ENCODE assay signal across 38 cellular contexts in genomic region chr7:130303127-130303526, GRCh38. TPM values are rescaled to one million over a fixed set of nuclear protein-coding genes. Genes with fewer than 3 reads are reported as not detected.
"Had no signal": no experiment of that assay in that cellular context is flagged by ENCODE, and none has a peak within 500 bp of the region (broad histone marks: within the 10 kb centered on the region; RNA-seq: fewer than 3 reads in every experiment).

No MANE protein-coding gene starts in this region.

- H3K9me3 Mint-ChIP-seq: activated CD4-positive, alpha-beta memory T cell treated with anti-CD3 and anti-CD28 coated beads for 36 hours; activated naive CD4-positive, alpha-beta T cell treated with anti-CD3 and anti-CD28 coated beads for 36 hours; activated naive CD4-positive, alpha-beta T cell treated with anti-CD3 and anti-CD28 coated beads, Interleukin-2, amount 50 U/mL, for 24 hours; activated naive CD8-positive, alpha-beta T cell treated with anti-CD3 and anti-CD28 coated beads for 36 hours; activated naive CD8-positive, alpha-beta T cell treated with anti-CD3 and anti-CD28 coated beads, Interleukin-2, amount 50 U/mL, for 24 hours; activated T-helper 1 cell treated with anti-CD3 and anti-CD28 coated beads, Interleukin-12 subunit alpha, Interleukin-12 subunit beta, Interleukin-2, Interleukin-4 antibody, amounts not matched to agents 30 ng/mL and 10 ng/mL and 1 ng/mL, durations not matched to agents 14 hours and 24 hours and 36 hours; activated T-helper 2 cell treated with anti-CD3 and anti-CD28 coated beads, Interferon-gamma antibody, Interleukin-2, Interleukin-4, amounts not matched to agents 10 μg/mL and 5 μg/mL and 100 μg/mL, durations not matched to agents 14 hours and 24 hours and 36 hours; T-helper 2 cell treated with Interferon-gamma antibody and Interleukin-4, amounts not matched to agents 5 μg/mL and 100 μg/mL, for 36 hours had no signal

- H3K4me1 Mint-ChIP-seq: activated CD4-positive, alpha-beta T cell treated with anti-CD3 and anti-CD28 coated beads for 36 hours; activated CD4-positive, alpha-beta T cell treated with anti-CD3 and anti-CD28 coated beads, Interleukin-2, amount 10 ng/mL, durations not matched to agents 24 days and 14 days; activated naive CD4-positive, alpha-beta T cell treated with anti-CD3 and anti-CD28 coated beads, Interleukin-2, amount 50 U/mL, for 24 hours; activated naive CD8-positive, alpha-beta T cell treated with anti-CD3 and anti-CD28 coated beads for 36 hours; activated naive CD8-positive, alpha-beta T cell treated with anti-CD3 and anti-CD28 coated beads, Interleukin-2, amount 50 U/mL, for 24 hours; T-helper 17 cell had no signal

- H3K27me3 Mint-ChIP-seq: activated CD4-positive, alpha-beta T cell treated with anti-CD3 and anti-CD28 coated beads for 36 hours; activated CD4-positive, alpha-beta T cell treated with anti-CD3 and anti-CD28 coated beads, Interleukin-2, amount 10 ng/mL, durations not matched to agents 24 days and 14 days; activated naive CD4-positive, alpha-beta T cell treated with anti-CD3 and anti-CD28 coated beads, Interleukin-2, amount 50 U/mL, for 24 hours; activated naive CD8-positive, alpha-beta T cell treated with anti-CD3 and anti-CD28 coated beads for 36 hours; activated naive CD8-positive, alpha-beta T cell treated with anti-CD3 and anti-CD28 coated beads, Interleukin-2, amount 50 U/mL, for 24 hours had no signal

- H3K27ac Mint-ChIP-seq: activated CD4-positive, alpha-beta memory T cell treated with anti-CD3 and anti-CD28 coated beads for 36 hours; activated CD4-positive, alpha-beta T cell treated with anti-CD3 and anti-CD28 coated beads for 36 hours; activated CD4-positive, alpha-beta T cell treated with anti-CD3 and anti-CD28 coated beads, Interleukin-2, amount 10 ng/mL, durations not matched to agents 24 days and 14 days; activated CD8-positive, alpha-beta memory T cell treated with anti-CD3 and anti-CD28 coated beads, Interleukin-2, amount 10 ng/mL, durations not matched to agents 7 days and 5 days; activated CD8-positive, alpha-beta T cell treated with anti-CD3 and anti-CD28 coated beads, Interleukin-2, amount 10 ng/mL, durations not matched to agents 7 days and 5 days; activated naive CD4-positive, alpha-beta T cell treated with anti-CD3 and anti-CD28 coated beads for 36 hours; activated naive CD4-positive, alpha-beta T cell treated with anti-CD3 and anti-CD28 coated beads, Interleukin-2, amount 50 U/mL, for 24 hours; activated naive CD8-positive, alpha-beta T cell treated with anti-CD3 and anti-CD28 coated beads for 36 hours; activated naive CD8-positive, alpha-beta T cell treated with anti-CD3 and anti-CD28 coated beads, Interleukin-2, amount 50 U/mL, for 24 hours; activated T-helper 1 cell treated with anti-CD3 and anti-CD28 coated beads, Interleukin-12 subunit alpha, Interleukin-12 subunit beta, Interleukin-2, Interleukin-4 antibody, amounts not matched to agents 30 ng/mL and 10 ng/mL and 1 ng/mL, durations not matched to agents 14 hours and 24 hours and 36 hours; activated T-helper 2 cell treated with anti-CD3 and anti-CD28 coated beads, Interferon-gamma antibody, Interleukin-2, Interleukin-4, amounts not matched to agents 10 μg/mL and 5 μg/mL and 100 μg/mL, durations not matched to agents 14 hours and 24 hours and 36 hours; T-helper 17 cell; T-helper 2 cell treated with Interferon-gamma antibody and Interleukin-4, amounts not matched to agents 5 μg/mL and 100 μg/mL, for 36 hours had no signal

- H3K36me3 Mint-ChIP-seq: activated CD4-positive, alpha-beta memory T cell treated with anti-CD3 and anti-CD28 coated beads for 36 hours; activated CD8-positive, alpha-beta memory T cell treated with anti-CD3 and anti-CD28 coated beads, Interleukin-2, amount 10 ng/mL, durations not matched to agents 7 days and 5 days; activated naive CD4-positive, alpha-beta T cell treated with anti-CD3 and anti-CD28 coated beads, Interleukin-2, amount 50 U/mL, for 24 hours; activated naive CD8-positive, alpha-beta T cell treated with anti-CD3 and anti-CD28 coated beads for 36 hours had no signal

- ATAC-seq: activated CD4-positive, alpha-beta T cell treated with anti-CD3 and anti-CD28 coated beads for 36 hours; activated CD8-positive, alpha-beta memory T cell treated with anti-CD3 and anti-CD28 coated beads, Interleukin-2, amount 10 ng/mL, durations not matched to agents 7 days and 5 days; activated CD8-positive, alpha-beta T cell treated with anti-CD3 and anti-CD28 coated beads, Interleukin-2, amount 10 ng/mL, durations not matched to agents 7 days and 5 days; activated naive CD8-positive, alpha-beta T cell treated with anti-CD3 and anti-CD28 coated beads, Interleukin-2, amount 50 U/mL, for 24 hours; body of pancreas; gastroesophageal sphincter; heart right ventricle; T-helper 17 cell had no signal

- DNase-seq: activated CD4-positive, alpha-beta memory T cell treated with anti-CD3 and anti-CD28 coated beads for 36 hours; activated CD4-positive, alpha-beta T cell treated with anti-CD3 and anti-CD28 coated beads for 36 hours; activated CD4-positive, alpha-beta T cell treated with anti-CD3 and anti-CD28 coated beads, Interleukin-2, amount 10 ng/mL, durations not matched to agents 24 days and 14 days; activated CD4-positive, CD25-positive, alpha-beta regulatory T cell; activated CD4-positive, CD25-positive, alpha-beta regulatory T cell treated with anti-CD3 and anti-CD28 coated beads, Interleukin-2, amount 50 U/mL, for 72 hours; activated CD8-positive, alpha-beta memory T cell treated with anti-CD3 and anti-CD28 coated beads, Interleukin-2, amount 10 ng/mL, durations not matched to agents 7 days and 5 days; activated CD8-positive, alpha-beta memory T cell treated with anti-CD3 and anti-CD28 coated beads, Interleukin-2, amount 50 U/mL, for 4 hours; activated CD8-positive, alpha-beta T cell treated with anti-CD3 and anti-CD28 coated beads, Interleukin-2, amount 10 ng/mL, durations not matched to agents 7 days and 5 days; activated effector memory CD4-positive, alpha-beta T cell treated with anti-CD3 and anti-CD28 coated beads, Interleukin-2, amount 50 U/mL, for 16 hours; activated naive CD4-positive, alpha-beta T cell treated with anti-CD3 and anti-CD28 coated beads for 36 hours; activated naive CD8-positive, alpha-beta T cell treated with anti-CD3 and anti-CD28 coated beads for 36 hours; activated naive CD8-positive, alpha-beta T cell treated with anti-CD3 and anti-CD28 coated beads, Interleukin-2, amount 50 U/mL, for 24 hours; activated T-cell treated with anti-CD3 and anti-CD28 coated beads, Interleukin-2, amount 50 U/mL, for 1 hour; activated T-cell treated with anti-CD3 and anti-CD28 coated beads, Interleukin-2, amount 50 U/mL, for 48 hours; adrenal gland; amygdala; aorta; body of pancreas; caudate nucleus; effector CD8-positive, alpha-beta T cell; esophagus squamous epithelium; foreskin melanocyte; heart right ventricle; T-helper 17 cell; T1000; WERI-Rb-1 had no signal

- H3K4me3 Mint-ChIP-seq: activated CD4-positive, alpha-beta memory T cell treated with anti-CD3 and anti-CD28 coated beads for 36 hours; activated CD4-positive, alpha-beta T cell treated with anti-CD3 and anti-CD28 coated beads for 36 hours; activated CD4-positive, alpha-beta T cell treated with anti-CD3 and anti-CD28 coated beads, Interleukin-2, amount 10 ng/mL, durations not matched to agents 24 days and 14 days; activated CD8-positive, alpha-beta memory T cell treated with anti-CD3 and anti-CD28 coated beads, Interleukin-2, amount 10 ng/mL, durations not matched to agents 7 days and 5 days; activated CD8-positive, alpha-beta T cell treated with anti-CD3 and anti-CD28 coated beads, Interleukin-2, amount 10 ng/mL, durations not matched to agents 7 days and 5 days; activated naive CD4-positive, alpha-beta T cell treated with anti-CD3 and anti-CD28 coated beads for 36 hours; activated naive CD4-positive, alpha-beta T cell treated with anti-CD3 and anti-CD28 coated beads, Interleukin-2, amount 50 U/mL, for 24 hours; activated naive CD8-positive, alpha-beta T cell treated with anti-CD3 and anti-CD28 coated beads for 36 hours; activated naive CD8-positive, alpha-beta T cell treated with anti-CD3 and anti-CD28 coated beads, Interleukin-2, amount 50 U/mL, for 24 hours; activated T-helper 1 cell treated with anti-CD3 and anti-CD28 coated beads, Interleukin-12 subunit alpha, Interleukin-12 subunit beta, Interleukin-2, Interleukin-4 antibody, amounts not matched to agents 30 ng/mL and 10 ng/mL and 1 ng/mL, durations not matched to agents 14 hours and 24 hours and 36 hours; T-helper 17 cell; T-helper 2 cell treated with Interferon-gamma antibody and Interleukin-4, amounts not matched to agents 5 μg/mL and 100 μg/mL, for 36 hours had no signal

RNA-seq across cellular contexts. Expression of gene CPA4, which starts 10.2 kb away (rescaled TPM):
- total RNA-seq: activated CD4-positive, alpha-beta T cell treated with anti-CD3 and anti-CD28 coated beads for 36 hours; activated CD4-positive, alpha-beta T cell treated with anti-CD3 and anti-CD28 coated beads, Interleukin-2, amount 10 ng/mL, durations not matched to agents 24 days and 14 days; activated CD8-positive, alpha-beta memory T cell treated with anti-CD3 and anti-CD28 coated beads for 36 hours; activated CD8-positive, alpha-beta memory T cell treated with anti-CD3 and anti-CD28 coated beads, Interleukin-2, amount 10 ng/mL, durations not matched to agents 7 days and 5 days; activated CD8-positive, alpha-beta T cell treated with anti-CD3 and anti-CD28 coated beads, Interleukin-2, amount 10 ng/mL, durations not matched to agents 7 days and 5 days; activated naive CD4-positive, alpha-beta T cell treated with anti-CD3 and anti-CD28 coated beads for 36 hours; activated naive CD8-positive, alpha-beta T cell treated with anti-CD3 and anti-CD28 coated beads for 36 hours; activated T-helper 1 cell treated with anti-CD3 and anti-CD28 coated beads, Interleukin-12 subunit alpha, Interleukin-12 subunit beta, Interleukin-2, Interleukin-4 antibody, amounts not matched to agents 30 ng/mL and 10 ng/mL and 1 ng/mL, durations not matched to agents 14 hours and 24 hours and 36 hours; activated T-helper 2 cell treated with anti-CD3 and anti-CD28 coated beads, Interferon-gamma antibody, Interleukin-2, Interleukin-4, amounts not matched to agents 10 μg/mL and 5 μg/mL and 100 μg/mL, durations not matched to agents 14 hours and 24 hours and 36 hours; dermis microvascular lymphatic vessel endothelial cell; endothelial cell of umbilical vein; T-helper 17 cell had no signal

RNA-seq across cellular contexts. Expression of gene CPA2, which starts 36.5 kb away (rescaled TPM):
- total RNA-seq: activated CD8-positive, alpha-beta memory T cell treated with anti-CD3 and anti-CD28 coated beads for 36 hours; activated CD8-positive, alpha-beta memory T cell treated with anti-CD3 and anti-CD28 coated beads, Interleukin-2, amount 10 ng/mL, durations not matched to agents 7 days and 5 days; activated CD8-positive, alpha-beta T cell treated with anti-CD3 and anti-CD28 coated beads, Interleukin-2, amount 10 ng/mL, durations not matched to agents 7 days and 5 days; activated naive CD4-positive, alpha-beta T cell treated with anti-CD3 and anti-CD28 coated beads for 36 hours; activated T-helper 1 cell treated with anti-CD3 and anti-CD28 coated beads, Interleukin-12 subunit alpha, Interleukin-12 subunit beta, Interleukin-2, Interleukin-4 antibody, amounts not matched to agents 30 ng/mL and 10 ng/mL and 1 ng/mL, durations not matched to agents 14 hours and 24 hours and 36 hours; chondrocyte; dermis microvascular lymphatic vessel endothelial cell; endothelial cell of umbilical vein; esophagus squamous epithelium; fibroblast of lung; fibroblast of villous mesenchyme; gastroesophageal sphincter; glomerular endothelial cell; T-helper 17 cell had no signal

RNA-seq across cellular contexts. Expression of gene CPA5, which starts 41.5 kb away (rescaled TPM):
- total RNA-seq: aorta, body of pancreas, chondrocyte, dermis microvascular lymphatic vessel endothelial cell, endothelial cell of umbilical vein, esophagus squamous epithelium, fibroblast of lung, fibroblast of villous mesenchyme, gastroesophageal sphincter, glomerular endothelial cell, heart right ventricle had no signal
